ENCODE assay signal across 30 cellular contexts in the genomic region with DNA sequence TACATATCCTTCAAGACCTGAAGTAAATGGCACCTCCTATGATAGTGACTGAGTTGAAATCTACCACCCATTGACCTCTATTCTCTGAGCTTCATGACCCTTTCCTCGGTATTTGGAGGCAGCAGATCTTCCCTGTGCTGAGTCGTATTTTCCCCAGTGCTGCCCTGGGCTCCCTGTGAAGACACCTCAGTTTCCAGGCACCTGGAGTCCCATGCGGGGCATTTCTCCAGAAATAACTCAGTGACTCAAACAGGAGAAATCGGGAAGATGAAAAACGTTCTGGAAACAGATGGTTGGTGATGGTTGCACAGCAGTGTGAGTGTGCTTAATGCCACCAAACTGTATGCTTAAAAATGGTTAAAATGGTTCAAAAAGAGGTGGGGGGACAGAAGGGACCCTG. TPM values are rescaled to one million over a fixed set of nuclear protein-coding genes. Genes with fewer than 3 reads are reported as not detected.
DNase-seq lines count a peak whose midpoint lies in the region; ATAC-seq and TF ChIP-seq lines count a peak whose summit lies in the region.
"Had no signal": no experiment of that assay in that cellular context is flagged by ENCODE, and none has a peak within 500 bp of the region (broad histone marks: within the 10 kb centered on the region; RNA-seq: fewer than 3 reads in every experiment).

No MANE protein-coding gene starts in this region.

- 0 out of 2 replicates have a peak overlapping the region, but pooled peaks have one; percentile 7 for H3K4me2 ChIP-seq in HCT116 (ENCODE audit: low read length)
- H3K4me2 ChIP-seq: A549, BLaER1 had no signal

- H3K9me2 ChIP-seq in HCT116 (ENCODE audit: insufficient read depth) = no peaks in the 10 kb centered on the region

- in situ Hi-C loops in gastrocnemius medialis (cut with MboI; ENCODE audit: low sequenced_read_pairs in 4 of 4) = no loop called here

- no peak for TF ChIP-seq CTCF in cardiac muscle cell (IDR thresholded peaks at IDR 0.05; ENCODE audit: low read depth, low read length)
- TF ChIP-seq CTCF in HCT116 (IDR thresholded peaks at IDR 0.05 in 2 of 3, conservative IDR thresholded peaks at IDR 0.05 in 1 of 3; ENCODE audit: borderline replicate concordance in 1 of 3, insufficient read depth in 1 of 3, low read depth in 2 of 3, low read length in 2 of 3) = no peak
- TF ChIP-seq CTCF in gastrocnemius medialis (IDR thresholded peaks at IDR 0.05 in 4 of 5, conservative IDR thresholded peaks at IDR 0.05 in 1 of 5) = no peak
- no peak for TF ChIP-seq CTCF in right lobe of liver (IDR thresholded peaks at IDR 0.05)

- ATAC-seq in Right ventricle myocardium inferior = no peak
- no peak for ATAC-seq in HCT116
- peak in 1 of 2 donors; percentile 16 for ATAC-seq in gastrocnemius medialis
- no peak for ATAC-seq in right lobe of liver
- ATAC-seq: GM12878 had no signal

- H3K4me1 ChIP-seq in cardiac muscle cell (ENCODE audit: low read depth) (peaks cover 21% of the 10 kb centered on the region), HCT116 (ENCODE audit: control insufficient read depth in 1 of 2, insufficient read depth in 2 of 2, low read length in 2 of 2) (peaks cover 0 to 5% of the 10 kb centered on the region in 2 experiments; a peak in 1 of 4 replicates), gastrocnemius medialis (peaks cover 27% of the 10 kb centered on the region in 2 donors), right lobe of liver (no peaks in the 10 kb centered on the region)
- H3K4me1 ChIP-seq: A549, BE2C had no signal

- peaks cover 47% of the 10 kb centered on the region for H3K36me3 ChIP-seq in cardiac muscle cell
- H3K36me3 ChIP-seq in HCT116 (ENCODE audit: control insufficient read depth in 1 of 2, insufficient read depth in 2 of 2, low read length in 2 of 2) = no peaks in the 10 kb centered on the region
- peaks cover 0 to 37% of the 10 kb centered on the region in 2 donors for H3K36me3 ChIP-seq in gastrocnemius medialis
- no peaks in the 10 kb centered on the region for H3K36me3 ChIP-seq in right lobe of liver
- H3K36me3 ChIP-seq: BE2C, BLaER1 had no signal

- DNase-seq in cardiac muscle cell (ENCODE audit: low read depth in 1 of 2, low spot score in 1 of 2) = no peak
- DNase-seq in Right ventricle myocardium inferior (ENCODE audit: missing footprints) = no peak
- DNase-seq in HCT116 (ENCODE audit: low read depth, low spot score) = no peak
- peak; percentile 20 for DNase-seq in inferior parietal cortex (ENCODE audit: extremely low spot score)
- no peak for DNase-seq in gastrocnemius medialis
- DNase-seq in right lobe of liver = no peak
- no peak for DNase-seq in NOMO-1 (lab: John Stamatoyannopoulos, UW; ENCODE audit: unreplicated experiment in 2 of 2)
- no peak for DNase-seq in stimulated activated CD4-positive, alpha-beta T cell treated with anti-CD3 and anti-CD28 coated beads, Interleukin-4, amount 100 ng/mL, for 1 hour
- DNase-seq: AML-193; BE2C; C1 segment of cervical spinal cord; CD4-positive, alpha-beta memory T cell; CD4-positive, CD25-positive, alpha-beta regulatory T cell; CD8-positive, alpha-beta memory T cell; COR-L47; DMS 273 treated with DMSO at 0.1 percent for 48 hours; DMS153; DMS53; DMS79; DND-41; EL; GDM1 had no signal

- no peak overlapping the region for H2AFZ ChIP-seq in HCT116 (ENCODE audit: low read depth, low read length, poor library complexity, severe bottlenecking)

- intact Hi-C loops in Right ventricle myocardium inferior (cut with DNase I) = no loop called here
- intact Hi-C loops in HCT116 (cut with micrococcal nuclease) = no loop called here
- intact Hi-C loops in gastrocnemius medialis (cut with DNase I; ENCODE audit: low total_unique reads) = no loop called here
- intact Hi-C loops in right lobe of liver (cut with DNase I) = no loop called here

- CTCF ChIA-PET in HCT116 (lab: Charles Lee) = interaction anchor here (4.5 kb wide), 1 partner anchor 25 kb away, joined by 12 read pairs; no protein-coding TSS in a partner anchor

- no peaks in the 10 kb centered on the region for H3K79me2 ChIP-seq in HCT116 (ENCODE audit: insufficient read depth, low read length)

- no peaks in the 10 kb centered on the region for H4K20me1 ChIP-seq in HCT116 (ENCODE audit: insufficient read depth)
- H4K20me1 ChIP-seq: BLaER1 had no signal

- POLR2A ChIA-PET in HCT116 (lab: Charles Lee) = no interaction called here

- H3K4me3 ChIP-seq in cardiac muscle cell (no peak overlapping the region), HCT116 (replicated peaks in 1 of 2; ENCODE audit: low read depth in 1 of 2, low read length in 2 of 2) (no peak overlapping the region), gastrocnemius medialis (no peak overlapping the region), right lobe of liver (no peak overlapping the region)
- H3K4me3 ChIP-seq: A549, BLaER1, GM12878 had no signal

- no peaks in the 10 kb centered on the region for H3K9me3 ChIP-seq in cardiac muscle cell (ENCODE audit: low read depth)
- no peaks in the 10 kb centered on the region for H3K9me3 ChIP-seq in HCT116 (ENCODE audit: control insufficient read depth in 1 of 2, insufficient read depth in 1 of 2, low read depth in 1 of 2, low read length in 2 of 2)
- H3K9me3 ChIP-seq in gastrocnemius medialis = no peaks in the 10 kb centered on the region
- no peaks in the 10 kb centered on the region for H3K9me3 ChIP-seq in right lobe of liver
- H3K9me3 ChIP-seq: A549, BE2C, BLaER1 had no signal

- BruUV-seq in HCT116 (replicated peaks; lab: Mats Ljungman, UMichigan) = no TSS peak

- 81% methylated on average over 5 of the region's 5 CpGs for WGBS in right lobe of liver (ENCODE audit: insufficient coverage, low coverage, low lambda C conversion rate, missing lambda C conversion rate)

- H3K27me3 ChIP-seq in cardiac muscle cell (no peaks in the 10 kb centered on the region), HCT116 (ENCODE audit: insufficient read depth, low read length) (no peaks in the 10 kb centered on the region), gastrocnemius medialis (no peaks in the 10 kb centered on the region), right lobe of liver (no peaks in the 10 kb centered on the region)
- H3K27me3 ChIP-seq: BE2C, BLaER1 had no signal

- RAD21 ChIA-PET in HCT116 (lab: Charles Lee; ENCODE audit: low non-redundant PET in 1 of 2, low total read pairs in 2 of 2, uncharacterized antibody in 2 of 2, unreplicated experiment in 2 of 2) = no interaction called here

- H3K27ac ChIP-seq in cardiac muscle cell (peak overlapping the region; percentile 51), HCT116 (ENCODE audit: low read depth, low read length) (no peak overlapping the region), gastrocnemius medialis (peak overlapping the region; percentile 31 to 69 (median 56)), right lobe of liver (no peak overlapping the region)
- H3K27ac ChIP-seq: 22Rv1, A549, BLaER1 had no signal

- no peak for TF ChIP-seq RAD21 in HCT116 (IDR thresholded peaks at IDR 0.05; ENCODE audit: low read depth)

- no peak for TF ChIP-seq POLR2A in HCT116 (IDR thresholded peaks at IDR 0.05; ENCODE audit: borderline replicate concordance, extremely low read depth, insufficient read depth, insufficient read length)
- no peak for TF ChIP-seq POLR2A in gastrocnemius medialis (IDR thresholded peaks at IDR 0.05)
- TF ChIP-seq POLR2A in right lobe of liver (IDR thresholded peaks at IDR 0.05) = no peak

- H3K9ac ChIP-seq in HCT116 (ENCODE audit: low read length) = no peak overlapping the region
- H3K9ac ChIP-seq: BLaER1 had no signal

TF ChIP-seq in HCT116, 20 proteins besides CTCF, POLR2A, EP300 and RAD21 (continues in another document):
- no peak for TF ChIP-seq POLR2AphosphoS5 (IDR thresholded peaks at IDR 0.05; ENCODE audit: low read depth, low read length)
- TF ChIP-seq ELF1 (IDR thresholded peaks at IDR 0.05; ENCODE audit: borderline replicate concordance, low read depth) = no peak
- TF ChIP-seq ZNF274 (IDR thresholded peaks at IDR 0.05; ENCODE audit: low read depth, low read length) = no peak
- TF ChIP-seq SP1 (IDR thresholded peaks at IDR 0.05; ENCODE audit: low read depth) = no peak
- TF ChIP-seq ZFX (IDR thresholded peaks at IDR 0.05) = no peak
- TF ChIP-seq TCF7L2 (IDR thresholded peaks at IDR 0.05; ENCODE audit: borderline replicate concordance, extremely low read depth, insufficient read depth, insufficient read length) = no peak
- TF ChIP-seq SIN3A (IDR thresholded peaks at IDR 0.05; ENCODE audit: low read depth) = no peak
- TF ChIP-seq, protein P1, sequence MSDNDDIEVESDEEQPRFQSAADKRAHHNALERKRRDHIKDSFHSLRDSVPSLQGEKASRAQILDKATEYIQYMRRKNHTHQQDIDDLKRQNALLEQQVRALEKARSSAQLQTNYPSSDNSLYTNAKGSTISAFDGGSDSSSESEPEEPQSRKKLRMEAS (IDR thresholded peaks at IDR 0.05) = no peak
- TF ChIP-seq CBX3 (IDR thresholded peaks at IDR 0.05; ENCODE audit: low read depth) = no peak
- no peak for TF ChIP-seq YY1 (IDR thresholded peaks at IDR 0.05; ENCODE audit: extremely low read depth, insufficient replicate concordance, low read depth, low read length)

RNA-seq across cellular contexts. Expression of gene SMYD1, which starts 18.0 kb away (rescaled TPM):
- total RNA-seq in cardiac muscle cell (289 and 375 TPM in 2 replicates), Right ventricle myocardium inferior (544 TPM), HCT116 (2021; ENCODE audit: unreplicated experiment) (not detected), gastrocnemius medialis (100 to 1,000 TPM; 107 to 214 (median 147) TPM), right lobe of liver (not detected)
- polyA plus RNA-seq in cardiac muscle cell = 211 and 303 TPM in 2 replicates
- not detected in 2 replicates for polyA plus RNA-seq in HCT116 (2012)
- total RNA-seq: A172; CD4-positive, alpha-beta memory T cell; CD4-positive, CD25-positive, alpha-beta regulatory T cell; CD8-positive, alpha-beta memory T cell; Daoy; G401; GM12878 had no signal
- polyA plus RNA-seq: A549; CD14-positive monocyte; CD4-positive, alpha-beta memory T cell; CD4-positive, CD25-positive, alpha-beta regulatory T cell; CD8-positive, alpha-beta memory T cell had no signal

RNA-seq across cellular contexts. Expression of gene KRCC1, which starts 30.0 kb away (rescaled TPM):
- total RNA-seq in cardiac muscle cell (26.6 and 26.7 TPM in 2 replicates), Right ventricle myocardium inferior (23.8 TPM), HCT116 (2021; ENCODE audit: unreplicated experiment) (5.8 TPM), gastrocnemius medialis (10 to 100 TPM; 20.0 to 29.5 (median 27.2) TPM), right lobe of liver (10 to 100 TPM in 5 of 6 experiments, 1 to 10 TPM in 1; 9.3 to 17.1 (median 11.5) TPM)
- polyA plus RNA-seq in cardiac muscle cell = 26.5 and 29.5 TPM in 2 replicates
- 2.2 and 3.0 TPM in 2 replicates for polyA plus RNA-seq in HCT116 (2012)

RNA-seq across cellular contexts. Expression of gene FABP1, which starts 42.3 kb away (rescaled TPM):
- total RNA-seq in cardiac muscle cell (not detected in 2 replicates), Right ventricle myocardium inferior (not detected), HCT116 (2021; ENCODE audit: unreplicated experiment) (0.61 TPM), gastrocnemius medialis (10 to 100 TPM in 1 of 4 donors, 1 to 10 TPM in 2, under 1 TPM in 1; 0.41 to 11.6 (median 5.2) TPM), right lobe of liver (1,000 to 10,000 TPM in 3 of 6 experiments, 100 to 1,000 TPM in 3; 326 to 1,933 (median 908) TPM)
- polyA plus RNA-seq in cardiac muscle cell = 0.24 and 0.45 TPM in 2 replicates
- not detected in 2 replicates for polyA plus RNA-seq in HCT116 (2012)
- total RNA-seq: A172; CD4-positive, alpha-beta memory T cell; CD4-positive, CD25-positive, alpha-beta regulatory T cell; CD8-positive, alpha-beta memory T cell; Daoy; G401; GM12878 had no signal
- polyA plus RNA-seq: A549; CD14-positive monocyte; CD4-positive, alpha-beta memory T cell; CD4-positive, CD25-positive, alpha-beta regulatory T cell; CD8-positive, alpha-beta memory T cell; GM12878 had no signal

Comparison
In these comparisons a context has a peak if more than half of its experiments do, and no peak if none do; other contexts are left out.
1. H3K27ac ChIP-seq: peak in cardiac muscle cell (single experiment) and gastrocnemius medialis (4 of 4); none in HCT116 (single experiment) and right lobe of liver (0 of 3).
2. RNA of gene SMYD1, which starts 18.0 kb away (total RNA-seq): 544 TPM in Right ventricle myocardium inferior (single experiment), 289 to 375 TPM in cardiac muscle cell and 107 to 214 TPM in gastrocnemius medialis; not detected in HCT116 (single experiment) and not detected in right lobe of liver; every median in the first group is over 100 times any median in the second.
3. RNA of gene FABP1, which starts 42.3 kb away (total RNA-seq): 326 to 1,933 TPM in right lobe of liver; 0.41 to 11.6 TPM in gastrocnemius medialis, 0.61 TPM in HCT116 (single experiment), not detected in Right ventricle myocardium inferior (single experiment) and not detected in cardiac muscle cell; every median in the first group is over 10 times any median in the second.